In genomic region chr2:69385443-69386151, GRCh38 we compare ENCODE assay signal across 2 cellular contexts.
TF ChIP-seq lines count a peak whose summit lies in the region.

No MANE protein-coding gene starts in this region.

TF ChIP-seq in A549, 52 proteins besides CTCF, POLR2A, EP300 and RAD21:
- TF ChIP-seq HEYL (CRISPR knock-in tag; IDR thresholded peaks at IDR 0.05) (no peak), E2F6 (IDR thresholded peaks at IDR 0.05; ENCODE audit: borderline replicate concordance, low read depth) (no peak), CEBPB (IDR thresholded peaks at IDR 0.05) (peak in 1 of 2 experiments; percentile 41; a peak in 1 of 4 replicates), GATA3 (IDR thresholded peaks at IDR 0.05; ENCODE audit: borderline replicate concordance) (no peak), KDM1A (IDR thresholded peaks at IDR 0.05; ENCODE audit: low read depth) (no peak), HMGXB4 (CRISPR knock-in tag; IDR thresholded peaks at IDR 0.05; ENCODE audit: borderline replicate concordance) (no peak), ZC3H11A (IDR thresholded peaks at IDR 0.05) (no peak)

TF ChIP-seq in HepG2, 621 proteins besides CTCF, POLR2A, EP300 and RAD21:
- TF ChIP-seq CENPT (CRISPR knock-in tag; IDR thresholded peaks at IDR 0.05; ENCODE audit: low read depth) = no peak
- no peak for TF ChIP-seq ZUFSP (CRISPR knock-in tag; IDR thresholded peaks at IDR 0.05; ENCODE audit: borderline replicate concordance)
- TF ChIP-seq KLF6 (CRISPR knock-in tag; IDR thresholded peaks at IDR 0.05) = 0 out of 2 replicates have a peak, but pooled peaks have one; percentile 25
- no peak for TF ChIP-seq TRIM22 (IDR thresholded peaks at IDR 0.05)
- TF ChIP-seq SRF (IDR thresholded peaks at IDR 0.05; ENCODE audit: low read depth, low read length) = no peak
- no peak for TF ChIP-seq MATR3 (CRISPR knock-in tag; IDR thresholded peaks at IDR 0.05)
- TF ChIP-seq JUND (CRISPR knock-in tag; IDR thresholded peaks at IDR 0.05) = no peak
- 0 out of 2 replicates have a peak, but pooled peaks have one; percentile 11 for TF ChIP-seq GATAD2A (CRISPR knock-in tag; IDR thresholded peaks at IDR 0.05)
- peak; percentile 22; the same call in 1 of the 2 replicates for TF ChIP-seq CEBPB (IDR thresholded peaks at IDR 0.05; ENCODE audit: borderline replicate concordance, low read depth, low read length)
- TF ChIP-seq ZNF878 (CRISPR knock-in tag; IDR thresholded peaks at IDR 0.05) = no peak
- TF ChIP-seq CEBPG (CRISPR knock-in tag; IDR thresholded peaks at IDR 0.05) = peak; percentile 50; the same call in 1 of the 2 replicates
- TF ChIP-seq SUZ12 (IDR thresholded peaks at IDR 0.05; ENCODE audit: low read depth, low read length) = no peak
- TF ChIP-seq DDIT3 (CRISPR knock-in tag; IDR thresholded peaks at IDR 0.05) = peak; percentile 93; the same call in 1 of the 2 replicates
- no peak for TF ChIP-seq ZNF773 (CRISPR knock-in tag; IDR thresholded peaks at IDR 0.05; ENCODE audit: borderline replicate concordance)
- peak; percentile 41; the same call in 1 of the 2 replicates for TF ChIP-seq ZNF362 (CRISPR knock-in tag; IDR thresholded peaks at IDR 0.05; ENCODE audit: borderline replicate concordance)
- 0 out of 2 replicates have a peak, but pooled peaks have one; percentile 8 for TF ChIP-seq HDAC6 (IDR thresholded peaks at IDR 0.05; ENCODE audit: low read depth, low read length)
- no peak for TF ChIP-seq ATF2 (CRISPR knock-in tag; IDR thresholded peaks at IDR 0.05)
- no peak for TF ChIP-seq ZHX1 (CRISPR knock-in tag; IDR thresholded peaks at IDR 0.05; ENCODE audit: low read depth)
- peak in 1 of 2 experiments; percentile 95; a peak in 2 of 4 replicates for TF ChIP-seq ATF4 (CRISPR knock-in tag; IDR thresholded peaks at IDR 0.05)
- TF ChIP-seq HMGXB4 (CRISPR knock-in tag; IDR thresholded peaks at IDR 0.05; ENCODE audit: borderline replicate concordance in 1 of 2, low read depth in 1 of 2) = no peak
- no peak for TF ChIP-seq MTERF4 (CRISPR knock-in tag; IDR thresholded peaks at IDR 0.05)
- TF ChIP-seq ZFAT (CRISPR knock-in tag; conservative IDR thresholded peaks at IDR 0.05) = no peak
- no peak for TF ChIP-seq ZNF574 (CRISPR knock-in tag; IDR thresholded peaks at IDR 0.05)
- TF ChIP-seq ZBTB33 (CRISPR knock-in tag; IDR thresholded peaks at IDR 0.05) = peak; percentile 60; the same call in 1 of the 2 replicates
- TF ChIP-seq ELF4 (CRISPR knock-in tag; IDR thresholded peaks at IDR 0.05; ENCODE audit: borderline replicate concordance) = no peak
- TF ChIP-seq ZNF230 (CRISPR knock-in tag; IDR thresholded peaks at IDR 0.05) = no peak
- no peak for TF ChIP-seq TCF7 (IDR thresholded peaks at IDR 0.05; ENCODE audit: low read depth)
- TF ChIP-seq PBX2 (CRISPR knock-in tag; IDR thresholded peaks at IDR 0.05) = no peak
- no peak for TF ChIP-seq FOXA1 (IDR thresholded peaks at IDR 0.05)
- TF ChIP-seq FOXA1 (CRISPR knock-in tag; IDR thresholded peaks at IDR 0.05) = no peak
